In the genomic region with DNA sequence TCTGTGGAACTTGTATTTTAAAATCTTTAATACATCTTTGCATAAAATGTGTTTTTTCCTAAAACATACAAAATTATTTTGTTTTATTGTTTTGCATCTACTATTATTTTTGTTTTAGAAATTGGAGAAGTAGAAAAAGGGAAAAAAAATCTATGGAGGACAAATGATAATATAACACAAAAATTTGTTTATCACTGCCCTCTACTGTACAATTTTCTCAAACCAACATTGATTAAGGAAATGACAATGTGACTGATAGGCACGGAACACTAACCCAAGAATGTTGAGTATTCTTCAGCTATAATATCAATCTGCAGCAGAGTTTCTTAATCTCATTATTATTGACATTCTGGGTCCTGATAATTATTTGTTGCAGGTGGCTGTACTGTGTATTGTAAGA, we compare ENCODE assay signal across 8 cellular contexts.
DNase-seq lines count a peak whose midpoint lies in the region; ATAC-seq and TF ChIP-seq lines count a peak whose summit lies in the region.

No MANE protein-coding gene starts in this region.

- no peaks in the 10 kb centered on the region for H3K4me1 ChIP-seq in KMS-11 (ENCODE audit: low read depth, poor library complexity, severe bottlenecking)

- no peak overlapping the region for H2AFZ ChIP-seq in KMS-11 (ENCODE audit: low read depth)

- H3K27ac ChIP-seq in KMS-11 (no peak overlapping the region), coronary artery (no peak overlapping the region)

- H3K4me3 ChIP-seq in KMS-11 (IDR thresholded peaks at IDR 0.05; ENCODE audit: insufficient read depth, low read depth, low read length) (no peak overlapping the region), coronary artery (no peak overlapping the region)

- no peaks in the 10 kb centered on the region for H3K36me3 ChIP-seq in KMS-11 (ENCODE audit: insufficient read depth)

- no peak for ATAC-seq in HG03565 (IDR thresholded peaks at IDR 0.05; ENCODE audit: unreplicated experiment)

- no peak overlapping the region for H3K4me2 ChIP-seq in KMS-11

- no peak overlapping the region for H3K9ac ChIP-seq in KMS-11

- DNase-seq in NCI-H748 (lab: John Stamatoyannopoulos, UW; ENCODE audit: unreplicated experiment) (peak; percentile 22), NCI-H748 treated with DMSO at 0.1 percent for 48 hours (lab: John Stamatoyannopoulos, UW) (no peak), coronary artery (ENCODE audit: low spot score) (no peak), stromal cell of bone marrow (ENCODE audit: low read depth) (peak; percentile 5), NCI-H345 treated with DMSO at 0.1 percent for 48 hours (lab: John Stamatoyannopoulos, UW; ENCODE audit: unreplicated experiment) (no peak), COLO668 (lab: John Stamatoyannopoulos, UW; ENCODE audit: unreplicated experiment) (no peak)

- no peaks in the 10 kb centered on the region for H3K79me2 ChIP-seq in KMS-11 (ENCODE audit: insufficient read depth, low read depth)

- H3K27me3 ChIP-seq in KMS-11 (ENCODE audit: insufficient read depth, low read depth), result no peaks in the 10 kb centered on the region

- TF ChIP-seq CTCF in KMS-11 (conservative IDR thresholded peaks at IDR 0.05; ENCODE audit: low read depth, low read length), result peak; percentile 32; the same call in 1 of the 2 replicates
- peak; percentile 15 for TF ChIP-seq CTCF in coronary artery (IDR thresholded peaks at IDR 0.05)

- no peaks in the 10 kb centered on the region for H4K20me1 ChIP-seq in KMS-11 (ENCODE audit: insufficient read depth)

Comparison
In these comparisons a context has a peak if more than half of its experiments do, and no peak if none do; other contexts are left out.
1. DNase-seq: peak in NCI-H748 (single experiment) and stromal cell of bone marrow (single experiment); none in NCI-H748 treated with DMSO at 0.1 percent for 48 hours (single experiment), coronary artery (single experiment), NCI-H345 treated with DMSO at 0.1 percent for 48 hours (single experiment) and COLO668 (single experiment).